ENCODE assay signal across 8 cellular contexts in the genomic region with DNA sequence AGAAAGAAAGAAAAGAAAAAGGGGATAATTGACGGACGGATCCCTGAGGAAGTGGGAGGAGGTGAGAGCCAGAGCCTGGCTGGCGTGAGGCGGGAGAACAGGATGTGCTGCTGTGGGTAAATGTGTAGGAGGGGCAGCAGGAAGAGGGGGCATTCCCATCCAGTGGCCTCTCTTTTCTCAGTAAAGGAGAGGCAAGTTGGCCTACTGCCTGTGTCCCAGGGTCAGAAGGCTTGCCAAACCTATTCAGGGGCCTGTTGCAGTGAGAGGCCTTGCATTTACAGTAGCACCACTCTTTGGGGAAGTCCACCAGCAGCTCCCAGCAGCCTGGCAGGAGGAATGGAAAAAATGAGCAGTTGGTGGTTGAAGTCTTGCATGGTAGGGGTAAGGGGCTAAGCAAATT. TPM values are rescaled to one million over a fixed set of nuclear protein-coding genes. Genes with fewer than 3 reads are reported as not detected.
DNase-seq lines count a peak whose midpoint lies in the region; ATAC-seq and TF ChIP-seq lines count a peak whose summit lies in the region.

No MANE protein-coding gene starts in this region.

- no peak for DNase-seq in activated CD4-positive, alpha-beta T cell treated with anti-CD3 and anti-CD28 coated beads, Interleukin-2, amount 10 ng/mL, durations not matched to agents 7 days and 5 days
- no peak for DNase-seq in activated CD4-positive, alpha-beta T cell treated with anti-CD3 and anti-CD28 coated beads for 4 hours
- DNase-seq in breast epithelium (ENCODE audit: low spot score in 2 of 2) (peak in 1 of 2 donors; percentile 71), lung (ENCODE audit: low spot score) (peak; percentile 63), thoracic aorta (ENCODE audit: low spot score) (no peak), T1000 (lab: John Stamatoyannopoulos, UW) (no peak), COLO668 (lab: John Stamatoyannopoulos, UW; ENCODE audit: unreplicated experiment) (no peak)

- no peak overlapping the region for H3K4me3 ChIP-seq in breast epithelium
- no peak overlapping the region for H3K4me3 ChIP-seq in lung
- no peak overlapping the region for H3K4me3 ChIP-seq in thoracic aorta

- H3K9me3 Mint-ChIP-seq in activated CD4-positive, alpha-beta T cell treated with anti-CD3 and anti-CD28 coated beads, Interleukin-2, amount 10 ng/mL, durations not matched to agents 7 days and 5 days, result no peaks in the 10 kb centered on the region

- H3K36me3 ChIP-seq in breast epithelium (no peaks in the 10 kb centered on the region), lung (ENCODE audit: control insufficient read depth in 2 of 2, insufficient read depth in 2 of 2, low read length in 2 of 2) (no peaks in the 10 kb centered on the region), thoracic aorta (no peaks in the 10 kb centered on the region)

- intact Hi-C loops in breast epithelium (cut with DNase I; ENCODE audit: low total_unique reads), result no loop called here

- no peak overlapping the region for H3K4me3 Mint-ChIP-seq in activated CD4-positive, alpha-beta T cell treated with anti-CD3 and anti-CD28 coated beads, Interleukin-2, amount 10 ng/mL, durations not matched to agents 7 days and 5 days

- H3K27me3 Mint-ChIP-seq in activated CD4-positive, alpha-beta T cell treated with anti-CD3 and anti-CD28 coated beads, Interleukin-2, amount 10 ng/mL, durations not matched to agents 7 days and 5 days, result no peaks in the 10 kb centered on the region

- H3K27ac Mint-ChIP-seq in activated CD4-positive, alpha-beta T cell treated with anti-CD3 and anti-CD28 coated beads, Interleukin-2, amount 10 ng/mL, durations not matched to agents 7 days and 5 days, result peak overlapping the region; percentile 64

- no peaks in the 10 kb centered on the region for H3K9me3 ChIP-seq in breast epithelium
- no peaks in the 10 kb centered on the region for H3K9me3 ChIP-seq in lung (ENCODE audit: control insufficient read depth in 2 of 2, insufficient read depth in 1 of 2, low read length in 1 of 2)
- H3K9me3 ChIP-seq in thoracic aorta, result no peaks in the 10 kb centered on the region

- WGBS in lung, 2 donors, result 33 to 46% methylated on average over 4 of the region's 4 CpGs

- H3K36me3 Mint-ChIP-seq in activated CD4-positive, alpha-beta T cell treated with anti-CD3 and anti-CD28 coated beads, Interleukin-2, amount 10 ng/mL, durations not matched to agents 7 days and 5 days (ENCODE audit: low read depth), result peaks cover 14% of the 10 kb centered on the region

- peaks cover 8 to 47% of the 10 kb centered on the region in 2 donors for H3K4me1 ChIP-seq in breast epithelium
- peaks cover 27 to 30% of the 10 kb centered on the region in 2 donors for H3K4me1 ChIP-seq in lung (ENCODE audit: control insufficient read depth in 2 of 2, insufficient read depth in 2 of 2, low read length in 2 of 2)
- peaks cover 51 to 61% of the 10 kb centered on the region in 2 donors for H3K4me1 ChIP-seq in thoracic aorta (ENCODE audit: control insufficient read depth in 1 of 2, low read depth in 2 of 2)

- H3K27ac ChIP-seq in breast epithelium (peak overlapping the region; percentile 66 to 77), lung (ENCODE audit: low read depth in 1 of 2, low read length in 1 of 2) (peak overlapping the region; percentile 72 to 85), thoracic aorta (peak overlapping the region; percentile 90 to 96)

- H3K27me3 ChIP-seq in breast epithelium, result no peaks in the 10 kb centered on the region
- H3K27me3 ChIP-seq in lung (ENCODE audit: control insufficient read depth, insufficient read depth), result no peaks in the 10 kb centered on the region
- H3K27me3 ChIP-seq in thoracic aorta (replicated peaks; ENCODE audit: insufficient read depth), result no peaks in the 10 kb centered on the region

- H3K4me1 Mint-ChIP-seq in activated CD4-positive, alpha-beta T cell treated with anti-CD3 and anti-CD28 coated beads, Interleukin-2, amount 10 ng/mL, durations not matched to agents 7 days and 5 days, result peaks cover 65% of the 10 kb centered on the region

- no peak for TF ChIP-seq POLR2A in breast epithelium (IDR thresholded peaks at IDR 0.05)

- ATAC-seq in lung (ENCODE audit: insufficient read depth, low FRiP score), result peak; percentile 27
- peak; percentile 33 for ATAC-seq in thoracic aorta (ENCODE audit: insufficient number of reproducible peaks, low FRiP score, low read depth)
- ATAC-seq in GM18909 (IDR thresholded peaks at IDR 0.05; ENCODE audit: poor library complexity, unreplicated experiment), result no peak

- POLR2A ChIA-PET in activated CD4-positive, alpha-beta T cell treated with anti-CD3 and anti-CD28 coated beads, Interleukin-2, amount 10 ng/mL, durations not matched to agents 7 days and 5 days (lab: Charles Lee), result no interaction called here

- TF ChIP-seq CTCF in breast epithelium (IDR thresholded peaks at IDR 0.05) (no peak), lung (IDR thresholded peaks at IDR 0.05; ENCODE audit: control extremely low read depth, extremely low read depth) (no peak), thoracic aorta (IDR thresholded peaks at IDR 0.05) (no peak)

- CTCF ChIA-PET in activated CD4-positive, alpha-beta T cell treated with anti-CD3 and anti-CD28 coated beads, Interleukin-2, amount 10 ng/mL, durations not matched to agents 7 days and 5 days (lab: Charles Lee), result interaction anchor here (0.6 to 1.5 kb wide), 2 partner anchors 89 to 117 kb away, joined by 3 to 4 read pairs; no protein-coding TSS in a partner anchor

RNA-seq across cellular contexts. Expression of a gene that starts 26.6 kb away (rescaled TPM):
- total RNA-seq in activated CD4-positive, alpha-beta T cell treated with anti-CD3 and anti-CD28 coated beads, Interleukin-2, amount 10 ng/mL, durations not matched to agents 7 days and 5 days, result 10 to 100 TPM; 24.8 to 35.6 TPM
- total RNA-seq in breast epithelium (10 to 100 TPM; 28.5 to 42.9 (median 29.6) TPM), lung (10 to 100 TPM; 28.9 to 29.9 TPM), thoracic aorta (10 to 100 TPM; 15.2 to 30.3 TPM)
- 10 to 100 TPM in 1 of 2 donors, 1 to 10 TPM in 1; 9.0 to 19.4 TPM for polyA plus RNA-seq in lung

RNA-seq across cellular contexts. Expression of a gene that starts 26.9 kb away (rescaled TPM):
- 10 to 100 TPM; 82.9 to 87.1 TPM for total RNA-seq in activated CD4-positive, alpha-beta T cell treated with anti-CD3 and anti-CD28 coated beads, Interleukin-2, amount 10 ng/mL, durations not matched to agents 7 days and 5 days
- total RNA-seq in breast epithelium, result 100 to 1,000 TPM; 104 to 155 (median 112) TPM
- 10 to 100 TPM; 67.9 to 94.0 TPM for total RNA-seq in lung
- polyA plus RNA-seq in lung, result 100 to 1,000 TPM in 1 of 2 donors, 10 to 100 TPM in 1; 88.9 to 138 TPM
- 10 to 100 TPM; 44.0 to 46.7 TPM for total RNA-seq in thoracic aorta

RNA-seq across cellular contexts. Expression of a gene that starts 31.0 kb away (rescaled TPM):
- 100 to 1,000 TPM; 166 to 189 TPM for total RNA-seq in activated CD4-positive, alpha-beta T cell treated with anti-CD3 and anti-CD28 coated beads, Interleukin-2, amount 10 ng/mL, durations not matched to agents 7 days and 5 days
- total RNA-seq in breast epithelium (100 to 1,000 TPM; 183 to 555 (median 341) TPM), lung (100 to 1,000 TPM; 155 to 190 TPM), thoracic aorta (100 to 1,000 TPM; 163 to 374 TPM)
- 100 to 1,000 TPM in 1 of 2 donors, 10 to 100 TPM in 1; 55.3 to 188 TPM for polyA plus RNA-seq in lung
